In the genomic region with DNA sequence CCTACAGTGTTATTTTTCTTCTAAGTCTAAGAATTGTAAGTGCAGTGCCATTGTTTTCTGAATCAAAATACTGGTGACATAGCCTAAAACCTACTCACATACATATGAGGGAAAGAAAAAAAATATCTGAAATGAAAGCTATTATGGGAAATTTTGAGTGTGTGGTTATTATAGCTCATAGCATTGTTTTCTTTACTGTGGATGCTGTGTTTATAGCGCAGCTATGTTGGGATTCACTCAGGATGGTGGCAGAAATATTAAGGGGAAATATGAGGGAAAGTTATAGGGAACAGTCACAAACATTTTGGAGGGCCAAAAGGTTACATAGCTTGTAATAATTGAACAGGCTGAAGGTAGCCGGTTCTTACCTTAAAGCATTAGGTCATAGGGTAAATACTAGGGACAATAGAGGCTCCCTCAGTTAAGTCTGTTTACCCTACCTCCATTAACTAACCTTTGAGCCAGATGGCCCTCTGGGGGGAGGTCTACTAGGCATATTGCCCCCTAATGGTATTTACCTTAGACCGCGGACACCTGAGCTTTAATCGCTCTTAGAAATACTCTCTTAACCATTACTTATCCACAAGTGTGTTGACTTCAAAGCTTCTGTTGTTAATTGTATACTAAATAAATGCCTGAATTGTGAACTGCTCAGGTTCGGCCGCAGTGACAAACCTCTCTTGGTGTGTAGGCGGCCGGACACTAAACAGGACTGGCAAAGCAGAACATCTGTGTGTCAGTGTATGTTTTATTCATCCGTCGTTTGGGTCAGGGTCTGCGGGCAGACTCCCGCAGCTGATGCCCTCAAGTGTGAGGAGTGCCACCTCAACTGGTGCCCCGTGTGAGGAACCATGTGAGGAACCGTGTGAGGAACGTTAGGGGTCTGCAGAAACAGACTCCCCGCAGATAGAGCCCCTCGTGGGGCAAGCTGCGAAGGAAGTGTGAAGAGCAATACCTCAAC, we compare ENCODE assay signal across 1 cellular context.
TF ChIP-seq lines count a peak whose summit lies in the region.

No MANE protein-coding gene starts in this region.

TF ChIP-seq in HepG2, 621 proteins besides CTCF, POLR2A, EP300 and RAD21 (continued from another document and continues in another):
- TF ChIP-seq, protein P1, sequence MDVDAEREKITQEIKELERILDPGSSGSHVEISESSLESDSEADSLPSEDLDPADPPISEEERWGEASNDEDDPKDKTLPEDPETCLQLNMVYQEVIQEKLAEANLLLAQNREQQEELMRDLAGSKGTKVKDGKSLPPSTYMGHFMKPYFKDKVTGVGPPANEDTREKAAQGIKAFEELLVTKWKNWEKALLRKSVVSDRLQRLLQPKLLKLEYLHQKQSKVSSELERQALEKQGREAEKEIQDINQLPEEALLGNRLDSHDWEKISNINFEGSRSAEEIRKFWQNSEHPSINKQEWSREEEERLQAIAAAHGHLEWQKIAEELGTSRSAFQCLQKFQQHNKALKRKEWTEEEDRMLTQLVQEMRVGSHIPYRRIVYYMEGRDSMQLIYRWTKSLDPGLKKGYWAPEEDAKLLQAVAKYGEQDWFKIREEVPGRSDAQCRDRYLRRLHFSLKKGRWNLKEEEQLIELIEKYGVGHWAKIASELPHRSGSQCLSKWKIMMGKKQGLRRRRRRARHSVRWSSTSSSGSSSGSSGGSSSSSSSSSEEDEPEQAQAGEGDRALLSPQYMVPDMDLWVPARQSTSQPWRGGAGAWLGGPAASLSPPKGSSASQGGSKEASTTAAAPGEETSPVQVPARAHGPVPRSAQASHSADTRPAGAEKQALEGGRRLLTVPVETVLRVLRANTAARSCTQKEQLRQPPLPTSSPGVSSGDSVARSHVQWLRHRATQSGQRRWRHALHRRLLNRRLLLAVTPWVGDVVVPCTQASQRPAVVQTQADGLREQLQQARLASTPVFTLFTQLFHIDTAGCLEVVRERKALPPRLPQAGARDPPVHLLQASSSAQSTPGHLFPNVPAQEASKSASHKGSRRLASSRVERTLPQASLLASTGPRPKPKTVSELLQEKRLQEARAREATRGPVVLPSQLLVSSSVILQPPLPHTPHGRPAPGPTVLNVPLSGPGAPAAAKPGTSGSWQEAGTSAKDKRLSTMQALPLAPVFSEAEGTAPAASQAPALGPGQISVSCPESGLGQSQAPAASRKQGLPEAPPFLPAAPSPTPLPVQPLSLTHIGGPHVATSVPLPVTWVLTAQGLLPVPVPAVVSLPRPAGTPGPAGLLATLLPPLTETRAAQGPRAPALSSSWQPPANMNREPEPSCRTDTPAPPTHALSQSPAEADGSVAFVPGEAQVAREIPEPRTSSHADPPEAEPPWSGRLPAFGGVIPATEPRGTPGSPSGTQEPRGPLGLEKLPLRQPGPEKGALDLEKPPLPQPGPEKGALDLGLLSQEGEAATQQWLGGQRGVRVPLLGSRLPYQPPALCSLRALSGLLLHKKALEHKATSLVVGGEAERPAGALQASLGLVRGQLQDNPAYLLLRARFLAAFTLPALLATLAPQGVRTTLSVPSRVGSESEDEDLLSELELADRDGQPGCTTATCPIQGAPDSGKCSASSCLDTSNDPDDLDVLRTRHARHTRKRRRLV (CRISPR knock-in tag; IDR thresholded peaks at IDR 0.05) = no peak
- TF ChIP-seq MED1 (CRISPR knock-in tag; IDR thresholded peaks at IDR 0.05) (peak; percentile 87), ZNF44 (CRISPR knock-in tag; IDR thresholded peaks at IDR 0.05) (no peak), ISX (CRISPR knock-in tag; conservative IDR thresholded peaks at IDR 0.05) (no peak), FOXC1 (CRISPR knock-in tag; IDR thresholded peaks at IDR 0.05; ENCODE audit: borderline replicate concordance) (no peak), ZNF17 (CRISPR knock-in tag; IDR thresholded peaks at IDR 0.05) (no peak), CENPX (CRISPR knock-in tag; IDR thresholded peaks at IDR 0.05) (no peak), SMYD3 (CRISPR knock-in tag; IDR thresholded peaks at IDR 0.05) (peak; percentile 59; the same call in 1 of the 2 replicates), SRSF4 (IDR thresholded peaks at IDR 0.05; ENCODE audit: low read depth, low read length, poor library complexity, severe bottlenecking) (no peak), ZNF672 (CRISPR knock-in tag; IDR thresholded peaks at IDR 0.05) (no peak), PTBP1 (IDR thresholded peaks at IDR 0.05; ENCODE audit: low read depth, low read length, poor library complexity, severe bottlenecking) (no peak), GTF3A (CRISPR knock-in tag; conservative IDR thresholded peaks at IDR 0.05) (no peak), NR2F1 (CRISPR knock-in tag; IDR thresholded peaks at IDR 0.05) (peak; percentile 74 to 77), REXO4 (CRISPR knock-in tag; IDR thresholded peaks at IDR 0.05; ENCODE audit: borderline replicate concordance) (no peak), MED13 (CRISPR knock-in tag; IDR thresholded peaks at IDR 0.05) (peak; percentile 87)
- TF ChIP-seq, protein P2, sequence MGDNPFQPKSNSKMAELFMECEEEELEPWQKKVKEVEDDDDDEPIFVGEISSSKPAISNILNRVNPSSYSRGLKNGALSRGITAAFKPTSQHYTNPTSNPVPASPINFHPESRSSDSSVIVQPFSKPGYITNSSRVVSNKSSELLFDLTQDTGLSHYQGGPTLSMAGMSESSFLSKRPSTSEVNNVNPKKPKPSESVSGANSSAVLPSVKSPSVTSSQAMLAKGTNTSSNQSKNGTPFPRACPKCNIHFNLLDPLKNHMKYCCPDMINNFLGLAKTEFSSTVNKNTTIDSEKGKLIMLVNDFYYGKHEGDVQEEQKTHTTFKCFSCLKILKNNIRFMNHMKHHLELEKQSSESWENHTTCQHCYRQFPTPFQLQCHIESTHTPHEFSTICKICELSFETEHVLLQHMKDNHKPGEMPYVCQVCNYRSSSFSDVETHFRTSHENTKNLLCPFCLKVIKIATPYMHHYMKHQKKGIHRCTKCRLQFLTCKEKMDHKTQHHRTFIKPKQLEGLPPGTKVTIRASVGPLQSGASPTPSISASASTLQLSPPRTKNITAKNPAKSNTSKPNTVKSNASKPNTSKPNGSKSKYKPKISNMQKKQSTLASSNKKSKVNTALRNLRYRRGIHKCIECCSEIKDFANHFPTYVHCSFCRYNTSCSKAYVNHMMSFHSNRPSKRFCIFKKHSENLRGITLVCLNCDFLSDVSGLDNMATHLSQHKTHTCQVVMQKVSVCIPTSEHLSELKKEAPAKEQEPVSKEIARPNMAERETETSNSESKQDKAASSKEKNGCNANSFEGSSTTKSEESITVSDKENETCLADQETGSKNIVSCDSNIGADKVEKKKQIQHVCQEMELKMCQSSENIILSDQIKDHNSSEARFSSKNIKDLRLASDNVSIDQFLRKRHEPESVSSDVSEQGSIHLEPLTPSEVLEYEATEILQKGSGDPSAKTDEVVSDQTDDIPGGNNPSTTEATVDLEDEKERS (CRISPR knock-in tag; IDR thresholded peaks at IDR 0.05) = 0 out of 2 replicates have a peak, but pooled peaks have one; percentile 30
- TF ChIP-seq, protein P3, sequence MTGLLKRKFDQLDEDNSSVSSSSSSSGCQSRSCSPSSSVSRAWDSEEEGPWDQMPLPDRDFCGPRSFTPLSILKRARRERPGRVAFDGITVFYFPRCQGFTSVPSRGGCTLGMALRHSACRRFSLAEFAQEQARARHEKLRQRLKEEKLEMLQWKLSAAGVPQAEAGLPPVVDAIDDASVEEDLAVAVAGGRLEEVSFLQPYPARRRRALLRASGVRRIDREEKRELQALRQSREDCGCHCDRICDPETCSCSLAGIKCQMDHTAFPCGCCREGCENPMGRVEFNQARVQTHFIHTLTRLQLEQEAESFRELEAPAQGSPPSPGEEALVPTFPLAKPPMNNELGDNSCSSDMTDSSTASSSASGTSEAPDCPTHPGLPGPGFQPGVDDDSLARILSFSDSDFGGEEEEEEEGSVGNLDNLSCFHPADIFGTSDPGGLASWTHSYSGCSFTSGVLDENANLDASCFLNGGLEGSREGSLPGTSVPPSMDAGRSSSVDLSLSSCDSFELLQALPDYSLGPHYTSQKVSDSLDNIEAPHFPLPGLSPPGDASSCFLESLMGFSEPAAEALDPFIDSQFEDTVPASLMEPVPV (CRISPR knock-in tag; IDR thresholded peaks at IDR 0.05) = peak; percentile 63; the same call in 1 of the 2 replicates
- TF ChIP-seq, protein P4, sequence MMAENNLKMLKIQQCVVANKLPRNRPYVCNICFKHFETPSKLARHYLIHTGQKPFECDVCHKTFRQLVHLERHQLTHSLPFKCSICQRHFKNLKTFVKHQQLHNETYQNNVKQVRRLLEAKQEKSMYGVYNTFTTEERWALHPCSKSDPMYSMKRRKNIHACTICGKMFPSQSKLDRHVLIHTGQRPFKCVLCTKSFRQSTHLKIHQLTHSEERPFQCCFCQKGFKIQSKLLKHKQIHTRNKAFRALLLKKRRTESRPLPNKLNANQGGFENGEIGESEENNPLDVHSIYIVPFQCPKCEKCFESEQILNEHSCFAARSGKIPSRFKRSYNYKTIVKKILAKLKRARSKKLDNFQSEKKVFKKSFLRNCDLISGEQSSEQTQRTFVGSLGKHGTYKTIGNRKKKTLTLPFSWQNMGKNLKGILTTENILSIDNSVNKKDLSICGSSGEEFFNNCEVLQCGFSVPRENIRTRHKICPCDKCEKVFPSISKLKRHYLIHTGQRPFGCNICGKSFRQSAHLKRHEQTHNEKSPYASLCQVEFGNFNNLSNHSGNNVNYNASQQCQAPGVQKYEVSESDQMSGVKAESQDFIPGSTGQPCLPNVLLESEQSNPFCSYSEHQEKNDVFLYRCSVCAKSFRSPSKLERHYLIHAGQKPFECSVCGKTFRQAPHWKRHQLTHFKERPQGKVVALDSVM (CRISPR knock-in tag; IDR thresholded peaks at IDR 0.05) = no peak
- TF ChIP-seq, protein P5, sequence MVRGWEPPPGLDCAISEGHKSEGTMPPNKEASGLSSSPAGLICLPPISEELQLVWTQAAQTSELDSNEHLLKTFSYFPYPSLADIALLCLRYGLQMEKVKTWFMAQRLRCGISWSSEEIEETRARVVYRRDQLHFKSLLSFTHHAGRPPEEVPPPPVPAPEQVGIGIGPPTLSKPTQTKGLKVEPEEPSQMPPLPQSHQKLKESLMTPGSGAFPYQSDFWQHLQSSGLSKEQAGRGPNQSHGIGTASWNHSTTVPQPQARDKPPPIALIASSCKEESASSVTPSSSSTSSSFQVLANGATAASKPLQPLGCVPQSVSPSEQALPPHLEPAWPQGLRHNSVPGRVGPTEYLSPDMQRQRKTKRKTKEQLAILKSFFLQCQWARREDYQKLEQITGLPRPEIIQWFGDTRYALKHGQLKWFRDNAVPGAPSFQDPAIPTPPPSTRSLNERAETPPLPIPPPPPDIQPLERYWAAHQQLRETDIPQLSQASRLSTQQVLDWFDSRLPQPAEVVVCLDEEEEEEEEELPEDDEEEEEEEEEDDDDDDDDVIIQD (CRISPR knock-in tag; IDR thresholded peaks at IDR 0.05; ENCODE audit: low read depth) = peak; percentile 99
- TF ChIP-seq, protein P6, sequence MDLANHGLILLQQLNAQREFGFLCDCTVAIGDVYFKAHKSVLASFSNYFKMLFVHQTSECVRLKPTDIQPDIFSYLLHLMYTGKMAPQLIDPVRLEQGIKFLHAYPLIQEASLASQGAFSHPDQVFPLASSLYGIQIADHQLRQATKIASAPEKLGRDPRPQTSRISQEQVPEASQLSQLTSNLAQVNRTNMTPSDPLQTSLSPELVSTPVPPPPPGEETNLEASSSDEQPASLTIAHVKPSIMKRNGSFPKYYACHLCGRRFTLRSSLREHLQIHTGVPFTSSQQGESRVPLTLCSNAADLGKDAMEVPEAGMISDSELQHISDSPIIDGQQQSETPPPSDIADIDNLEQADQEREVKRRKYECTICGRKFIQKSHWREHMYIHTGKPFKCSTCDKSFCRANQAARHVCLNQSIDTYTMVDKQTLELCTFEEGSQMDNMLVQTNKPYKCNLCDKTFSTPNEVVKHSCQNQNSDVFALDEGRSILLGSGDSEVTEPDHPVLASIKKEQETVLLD (CRISPR knock-in tag; IDR thresholded peaks at IDR 0.05; ENCODE audit: low read depth) = no peak
- TF ChIP-seq, protein P7, sequence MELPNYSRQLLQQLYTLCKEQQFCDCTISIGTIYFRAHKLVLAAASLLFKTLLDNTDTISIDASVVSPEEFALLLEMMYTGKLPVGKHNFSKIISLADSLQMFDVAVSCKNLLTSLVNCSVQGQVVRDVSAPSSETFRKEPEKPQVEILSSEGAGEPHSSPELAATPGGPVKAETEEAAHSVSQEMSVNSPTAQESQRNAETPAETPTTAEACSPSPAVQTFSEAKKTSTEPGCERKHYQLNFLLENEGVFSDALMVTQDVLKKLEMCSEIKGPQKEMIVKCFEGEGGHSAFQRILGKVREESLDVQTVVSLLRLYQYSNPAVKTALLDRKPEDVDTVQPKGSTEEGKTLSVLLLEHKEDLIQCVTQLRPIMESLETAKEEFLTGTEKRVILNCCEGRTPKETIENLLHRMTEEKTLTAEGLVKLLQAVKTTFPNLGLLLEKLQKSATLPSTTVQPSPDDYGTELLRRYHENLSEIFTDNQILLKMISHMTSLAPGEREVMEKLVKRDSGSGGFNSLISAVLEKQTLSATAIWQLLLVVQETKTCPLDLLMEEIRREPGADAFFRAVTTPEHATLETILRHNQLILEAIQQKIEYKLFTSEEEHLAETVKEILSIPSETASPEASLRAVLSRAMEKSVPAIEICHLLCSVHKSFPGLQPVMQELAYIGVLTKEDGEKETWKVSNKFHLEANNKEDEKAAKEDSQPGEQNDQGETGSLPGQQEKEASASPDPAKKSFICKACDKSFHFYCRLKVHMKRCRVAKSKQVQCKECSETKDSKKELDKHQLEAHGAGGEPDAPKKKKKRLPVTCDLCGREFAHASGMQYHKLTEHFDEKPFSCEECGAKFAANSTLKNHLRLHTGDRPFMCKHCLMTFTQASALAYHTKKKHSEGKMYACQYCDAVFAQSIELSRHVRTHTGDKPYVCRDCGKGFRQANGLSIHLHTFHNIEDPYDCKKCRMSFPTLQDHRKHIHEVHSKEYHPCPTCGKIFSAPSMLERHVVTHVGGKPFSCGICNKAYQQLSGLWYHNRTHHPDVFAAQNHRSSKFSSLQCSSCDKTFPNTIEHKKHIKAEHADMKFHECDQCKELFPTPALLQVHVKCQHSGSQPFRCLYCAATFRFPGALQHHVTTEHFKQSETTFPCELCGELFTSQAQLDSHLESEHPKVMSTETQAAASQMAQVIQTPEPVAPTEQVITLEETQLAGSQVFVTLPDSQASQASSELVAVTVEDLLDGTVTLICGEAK (IDR thresholded peaks at IDR 0.05) = no peak
- TF ChIP-seq, protein P7 (CRISPR knock-in tag; IDR thresholded peaks at IDR 0.05) = no peak; the same call in 1 of the 2 replicates
